8 cellular contexts compared by ENCODE assay signal in the genomic region with DNA sequence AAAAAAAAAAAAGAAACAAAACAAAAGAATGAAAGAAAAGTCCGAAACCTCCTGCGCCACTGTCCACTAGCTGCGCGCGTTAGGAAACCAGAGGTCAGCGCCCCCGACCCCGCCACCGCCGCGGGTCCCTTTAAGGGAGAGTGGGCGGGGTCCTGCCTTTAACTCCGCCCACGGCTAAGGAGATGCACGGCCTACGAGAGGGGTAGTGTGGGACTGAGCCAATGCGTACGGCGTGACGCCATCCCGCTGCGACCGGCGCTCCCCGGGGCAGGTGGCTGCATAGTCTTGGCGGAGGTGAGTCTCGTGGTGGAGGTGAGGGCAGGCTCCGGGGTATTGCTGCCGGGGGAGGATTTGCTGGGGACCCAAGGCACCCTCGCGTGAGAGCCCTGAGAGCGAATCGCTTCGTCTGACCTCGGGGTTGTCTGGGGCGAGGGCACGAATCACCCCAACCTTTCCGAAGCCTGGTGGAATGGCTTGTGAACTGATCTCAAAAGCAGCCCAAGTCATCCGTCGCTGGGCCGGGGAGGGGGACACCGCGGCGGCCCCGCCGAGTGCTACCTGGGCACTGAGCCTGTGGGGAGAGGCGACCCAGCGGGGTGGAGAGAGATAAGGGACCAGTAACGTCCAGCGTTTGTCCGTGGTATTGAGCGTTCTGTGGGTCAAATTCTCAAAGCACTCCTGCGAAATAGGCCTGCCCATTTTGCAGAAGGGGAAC. TPM values are rescaled to one million over a fixed set of nuclear protein-coding genes. Genes with fewer than 3 reads are reported as not detected.
DNase-seq lines count a peak whose midpoint lies in the region; ATAC-seq and TF ChIP-seq lines count a peak whose summit lies in the region.

A gene (plus strand): TSS at position 241 of the 715 bp plus-strand sequence. CDS start 1,319 bp downstream, outside the sequence.

- H3K4me3 ChIP-seq in gastroesophageal sphincter (peak within 1 kb of the TSS; percentile 68 to 71), neutrophil (ENCODE audit: low read depth in 1 of 2, low read length in 1 of 2) (peak within 1 kb of the TSS; percentile 72 to 82)

- peak; percentile 99 for ATAC-seq in gastroesophageal sphincter

- TF ChIP-seq POLR2A in gastroesophageal sphincter (IDR thresholded peaks at IDR 0.05) = peak; percentile 75 to 80

- TF ChIP-seq EP300 in gastroesophageal sphincter (IDR thresholded peaks at IDR 0.05) = no peak

- TF ChIP-seq CTCF in gastroesophageal sphincter (IDR thresholded peaks at IDR 0.05) (peak in 1 of 4 experiments; percentile 18), neutrophil (IDR thresholded peaks at IDR 0.05) (no peak)

- H3K27me3 ChIP-seq in gastroesophageal sphincter = no peaks in the 10 kb centered on the region
- H3K27me3 ChIP-seq in neutrophil = no peaks in the 10 kb centered on the region

- no peaks in the 10 kb centered on the region for H3K9me3 ChIP-seq in gastroesophageal sphincter
- H3K9me3 ChIP-seq in neutrophil = no peaks in the 10 kb centered on the region

- POLR2A ChIA-PET in HEK293T (lab: Yijun Ruan, JAX) = no interaction called here

- peaks cover 28% of the 10 kb centered on the region for H3K4me1 Mint-ChIP-seq in activated naive CD4-positive, alpha-beta T cell treated with anti-CD3 and anti-CD28 coated beads for 36 hours (ENCODE audit: low read depth)

- DNase-seq in GM04503 (ENCODE audit: low read depth) = peak; percentile 26
- peak; percentile 97 for DNase-seq in HEK293T (ENCODE audit: extremely low spot score)
- DNase-seq in MV-4-11 (lab: John Stamatoyannopoulos, UW) = peak; percentile 78
- peak; percentile 91 for DNase-seq in SK-N-DZ (ENCODE audit: low spot score)
- peak; percentile 96 for DNase-seq in activated naive CD4-positive, alpha-beta T cell treated with anti-CD3 and anti-CD28 coated beads for 36 hours
- peak; percentile 87 for DNase-seq in superior temporal gyrus (ENCODE audit: extremely low spot score)

- H3K36me3 Mint-ChIP-seq in activated naive CD4-positive, alpha-beta T cell treated with anti-CD3 and anti-CD28 coated beads for 36 hours (ENCODE audit: low read depth) = peaks cover 30% of the 10 kb centered on the region

- no peaks in the 10 kb centered on the region for H3K9me3 Mint-ChIP-seq in activated naive CD4-positive, alpha-beta T cell treated with anti-CD3 and anti-CD28 coated beads for 36 hours

- 0 to 1% methylated on average over 3 to 33 of the region's 53 CpGs for WGBS in gastroesophageal sphincter (ENCODE audit: low coverage in 1 of 2), 2 donors

- CTCF ChIA-PET in HEK293T (lab: Yijun Ruan, JAX) = interaction anchor here (1.3 kb wide), 1 partner anchor 13 kb away, joined by 7 read pairs; a partner anchor contains a TSS
- CTCF ChIA-PET in activated naive CD4-positive, alpha-beta T cell treated with anti-CD3 and anti-CD28 coated beads for 36 hours (lab: Charles Lee) = interaction anchor here (0.6 to 0.9 kb wide), 2 partner anchors 12 to 33 kb away, joined by 3 to 5 read pairs; a partner anchor contains a TSS

- H3K4me3 Mint-ChIP-seq in activated naive CD4-positive, alpha-beta T cell treated with anti-CD3 and anti-CD28 coated beads for 36 hours = peak within 1 kb of the TSS; percentile 99

- H3K4me1 ChIP-seq in gastroesophageal sphincter = peaks cover 0 to 20% (median 7%) of the 10 kb centered on the region in 3 donors
- peaks cover 9 to 12% of the 10 kb centered on the region in 2 experiments for H3K4me1 ChIP-seq in neutrophil (ENCODE audit: control insufficient read depth in 1 of 2, insufficient read depth in 1 of 2, low read depth in 1 of 2, low read length in 1 of 2)

- intact Hi-C loops in activated naive CD4-positive, alpha-beta T cell treated with anti-CD3 and anti-CD28 coated beads for 36 hours (cut with micrococcal nuclease) = loop anchor here (1.0 to 5.0 kb wide), 7 partner anchors 13 to 585 kb away; a partner anchor contains a TSS

- peak within 1 kb of the TSS; percentile 94 for H3K27ac Mint-ChIP-seq in activated naive CD4-positive, alpha-beta T cell treated with anti-CD3 and anti-CD28 coated beads for 36 hours

- peaks cover 2% of the 10 kb centered on the region for H3K27me3 Mint-ChIP-seq in activated naive CD4-positive, alpha-beta T cell treated with anti-CD3 and anti-CD28 coated beads for 36 hours (ENCODE audit: low read depth)

- H3K27ac ChIP-seq in gastroesophageal sphincter (peak within 1 kb of the TSS; percentile 73 to 87 (median 84)), neutrophil (peak within 1 kb of the TSS; percentile 70)

- H3K36me3 ChIP-seq in gastroesophageal sphincter = peaks cover 0 to 34% of the 10 kb centered on the region in 2 donors
- H3K36me3 ChIP-seq in neutrophil = no peaks in the 10 kb centered on the region

TF ChIP-seq in HEK293T, 16 proteins besides CTCF, POLR2A, EP300 and RAD21:
- peak; percentile 88 for TF ChIP-seq L3MBTL2 (conservative IDR thresholded peaks at IDR 0.05)
- no peak for TF ChIP-seq TARDBP (IDR thresholded peaks at IDR 0.05)
- no peak for TF ChIP-seq FOXA1 (IDR thresholded peaks at IDR 0.05)

RNA-seq across cellular contexts. Expression of the gene that starts here (rescaled TPM):
- 32.9 TPM in 2 replicates for polyA plus RNA-seq in SK-N-DZ (2014; cell fraction: cytosol; rRNA removed)
- polyA plus RNA-seq in SK-N-DZ (2014; cell fraction: nucleus; rRNA removed) = 10.6 and 11.9 TPM in 2 replicates
- total RNA-seq in activated naive CD4-positive, alpha-beta T cell treated with anti-CD3 and anti-CD28 coated beads for 36 hours = 10 to 100 TPM; 17.3 to 18.7 TPM
- total RNA-seq in gastroesophageal sphincter = 10 to 100 TPM; 10.1 to 19.7 (median 13.7) TPM

Comparison
In these comparisons a context has a peak if more than half of its experiments do, and no peak if none do; other contexts are left out.
1. Peak in every context shown above with its lines: DNase-seq, ATAC-seq, H3K4me3 ChIP-seq and H3K27ac ChIP-seq.
2. DNase-seq: peak in every context shown above with its lines; median percentile 97 in HEK293T; 96 in activated naive CD4-positive, alpha-beta T cell treated with anti-CD3 and anti-CD28 coated beads for 36 hours; 91 in SK-N-DZ; 87 in superior temporal gyrus; 78 in MV-4-11; 26 in GM04503.